Comparison of ENCODE assay signal across 17 cellular contexts in the genomic region with DNA sequence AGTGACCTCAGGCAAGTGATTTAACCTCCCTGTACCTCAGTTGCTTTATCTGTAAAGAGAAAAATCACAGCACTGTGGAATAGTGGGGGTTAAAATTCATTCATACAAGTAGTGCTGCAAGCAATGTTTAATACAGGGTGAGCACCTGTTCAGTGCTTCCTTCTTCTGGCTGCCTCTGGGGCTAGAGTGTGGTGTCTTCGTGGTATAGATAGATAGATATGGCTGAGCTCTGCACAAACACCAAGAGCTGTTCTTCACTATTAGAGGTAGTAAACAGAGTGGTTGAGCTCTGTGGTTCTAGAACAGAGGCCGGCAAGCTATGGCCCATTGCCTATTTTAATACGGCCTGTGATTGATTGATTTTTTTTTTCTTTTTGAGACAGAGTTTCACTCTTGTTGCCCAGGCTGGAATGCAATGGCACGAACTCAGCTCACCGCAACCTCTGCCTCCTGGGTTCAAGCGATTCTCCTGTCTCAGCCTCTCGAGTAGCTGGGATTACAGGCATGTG. TPM values are rescaled to one million over a fixed set of nuclear protein-coding genes. Genes with fewer than 3 reads are reported as not detected.
DNase-seq lines count a peak whose midpoint lies in the region; ATAC-seq and TF ChIP-seq lines count a peak whose summit lies in the region.
"Had no signal": no experiment of that assay in that cellular context is flagged by ENCODE, and none has a peak within 500 bp of the region (broad histone marks: within the 10 kb centered on the region; RNA-seq: fewer than 3 reads in every experiment).

No MANE protein-coding gene starts in this region.

- H3K36me3 ChIP-seq in CD4-positive, CD25-positive, alpha-beta regulatory T cell (ENCODE audit: control insufficient read depth, insufficient read depth, low read length): peaks cover 4% of the 10 kb centered on the region
- H3K36me3 ChIP-seq in HUES6 (ENCODE audit: control insufficient read depth, insufficient read depth, low read length) (peaks cover 4% of the 10 kb centered on the region; the same call in 1 of the 2 replicates), mammary epithelial cell (ENCODE audit: insufficient read depth, low read length) (no peaks in the 10 kb centered on the region), neural progenitor cell (no peaks in the 10 kb centered on the region), Peyer's patch (no peaks in the 10 kb centered on the region)

- peaks cover 11% of the 10 kb centered on the region for H3K36me3 Mint-ChIP-seq in CD4-positive, CD25-positive, alpha-beta regulatory T cell
- H3K36me3 Mint-ChIP-seq in neural progenitor cell: peaks cover 2% of the 10 kb centered on the region

- H4K20me1 ChIP-seq in mammary epithelial cell (ENCODE audit: insufficient read depth, low read length): no peaks in the 10 kb centered on the region
- peaks cover 20% of the 10 kb centered on the region for H4K20me1 ChIP-seq in neural progenitor cell (ENCODE audit: low read depth)

- peak in 2 of 3 donors; percentile 37 to 45 for DNase-seq in CD4-positive, CD25-positive, alpha-beta regulatory T cell
- no peak for DNase-seq in mammary epithelial cell
- no peak for DNase-seq in neural progenitor cell (ENCODE audit: low spot score)
- DNase-seq in NCI-H1048 (lab: John Stamatoyannopoulos, UW): no peak
- no peak for DNase-seq in SW480 (ENCODE audit: low spot score)
- DNase-seq in Peyer's patch: no peak
- DNase-seq: activated CD4-positive, alpha-beta T cell treated with anti-CD3 and anti-CD28 coated beads for 4 hours; esophagus squamous epithelium; heart left ventricle; NCI-H146; NCI-H226; NK-92 treated with Interleukin-12 subunit alpha and Interleukin-12 subunit beta, amount 100 ng/mL, for 24 hours; Right ventricle myocardium superior had no signal

- H3K4me3 ChIP-seq in CD4-positive, CD25-positive, alpha-beta regulatory T cell (ENCODE audit: low read depth, low read length): peak overlapping the region; percentile 66
- no peak overlapping the region for H3K4me3 ChIP-seq in HUES6 (ENCODE audit: low read depth, low read length)
- H3K4me3 ChIP-seq in mammary epithelial cell (replicated peaks in 1 of 3; ENCODE audit: insufficient read depth in 1 of 3, low read depth in 2 of 3, low read length in 3 of 3): no peak overlapping the region
- no peak overlapping the region for H3K4me3 ChIP-seq in neural progenitor cell
- H3K4me3 ChIP-seq in Peyer's patch: no peak overlapping the region
- H3K4me3 ChIP-seq: esophagus squamous epithelium, heart left ventricle had no signal

- ATAC-seq in CD4-positive, CD25-positive, alpha-beta regulatory T cell (ENCODE audit: low read depth in 2 of 2): peak; percentile 73 to 75
- no peak for ATAC-seq in GM21367 (IDR thresholded peaks at IDR 0.05; ENCODE audit: unreplicated experiment)
- ATAC-seq: heart left ventricle had no signal

- H3K9me3 ChIP-seq in CD4-positive, CD25-positive, alpha-beta regulatory T cell (ENCODE audit: control insufficient read depth in 2 of 2, low read length in 2 of 2): no peaks in the 10 kb centered on the region
- H3K9me3 ChIP-seq in HUES6 (ENCODE audit: control insufficient read depth, insufficient read depth, low read depth, low read length) (no peaks in the 10 kb centered on the region), mammary epithelial cell (replicated peaks; ENCODE audit: insufficient read depth, low read length) (no peaks in the 10 kb centered on the region), neural progenitor cell (ENCODE audit: low read depth) (no peaks in the 10 kb centered on the region), Peyer's patch (no peaks in the 10 kb centered on the region)
- H3K9me3 ChIP-seq: esophagus squamous epithelium, heart left ventricle had no signal

- dilution Hi-C loops in mammary epithelial cell (cut with HindIII; ENCODE audit: low sequenced_read_pairs): no loop called here

- H3K27me3 Mint-ChIP-seq in CD4-positive, CD25-positive, alpha-beta regulatory T cell: no peaks in the 10 kb centered on the region
- peaks cover 3% of the 10 kb centered on the region for H3K27me3 Mint-ChIP-seq in neural progenitor cell (ENCODE audit: insufficient read depth, low read depth)

- no peaks in the 10 kb centered on the region for H3K9me3 Mint-ChIP-seq in CD4-positive, CD25-positive, alpha-beta regulatory T cell
- H3K9me3 Mint-ChIP-seq in neural progenitor cell: no peaks in the 10 kb centered on the region
- H3K9me3 Mint-ChIP-seq: activated T-helper 1 cell treated with anti-CD3 and anti-CD28 coated beads, Interleukin-12 subunit alpha, Interleukin-12 subunit beta, Interleukin-2, Interleukin-4 antibody, amounts not matched to agents 30 ng/mL and 10 ng/mL and 1 ng/mL, durations not matched to agents 14 hours and 24 hours and 36 hours had no signal

- in situ Hi-C loops in mammary epithelial cell (cut with MboI; ENCODE audit: low sequenced_read_pairs in 2 of 2): no loop called here

- H3K4me1 ChIP-seq in CD4-positive, CD25-positive, alpha-beta regulatory T cell (ENCODE audit: control insufficient read depth, insufficient read depth, low read length, poor library complexity, severe bottlenecking): peaks cover 84% of the 10 kb centered on the region
- peaks cover 64% of the 10 kb centered on the region for H3K4me1 ChIP-seq in HUES6 (ENCODE audit: control insufficient read depth, insufficient read depth, low read length)
- H3K4me1 ChIP-seq in mammary epithelial cell (ENCODE audit: insufficient read depth, low read length): peaks cover 42% of the 10 kb centered on the region
- peaks cover 22% of the 10 kb centered on the region for H3K4me1 ChIP-seq in neural progenitor cell
- H3K4me1 ChIP-seq in Peyer's patch: peaks cover 0 to 40% (median 9%) of the 10 kb centered on the region in 4 donors

- peak overlapping the region; percentile 50 for H3K27ac ChIP-seq in CD4-positive, CD25-positive, alpha-beta regulatory T cell (ENCODE audit: insufficient read depth, low read length, poor library complexity, severe bottlenecking)
- H3K27ac ChIP-seq in HUES6 (ENCODE audit: low read depth, low read length): peak overlapping the region; percentile 87; the same call in 1 of the 2 replicates
- H3K27ac ChIP-seq in mammary epithelial cell (ENCODE audit: insufficient read depth, low read depth, low read length): peak overlapping the region; percentile 81
- no peak overlapping the region for H3K27ac ChIP-seq in neural progenitor cell
- no peak overlapping the region for H3K27ac ChIP-seq in Peyer's patch
- H3K27ac ChIP-seq: heart left ventricle had no signal

- no TSS peak for BruUV-seq in mammary epithelial cell (replicated peaks; lab: Mats Ljungman, UMichigan)

- H2AFZ ChIP-seq in mammary epithelial cell (ENCODE audit: low read depth, low read length) (no peak overlapping the region), neural progenitor cell (replicated peaks) (no peak overlapping the region)
- H2AFZ ChIP-seq: parathyroid adenoma had no signal

- intact Hi-C loops in mammary epithelial cell (cut with micrococcal nuclease): no loop called here

- no peaks in the 10 kb centered on the region for H3K27me3 ChIP-seq in CD4-positive, CD25-positive, alpha-beta regulatory T cell (ENCODE audit: control insufficient read depth, insufficient read depth, low read length)
- H3K27me3 ChIP-seq in HUES6 (ENCODE audit: control insufficient read depth, insufficient read depth, low read length) (no peaks in the 10 kb centered on the region), mammary epithelial cell (ENCODE audit: insufficient read depth, low read length) (no peaks in the 10 kb centered on the region), neural progenitor cell (no peaks in the 10 kb centered on the region), Peyer's patch (no peaks in the 10 kb centered on the region)
- H3K27me3 ChIP-seq: esophagus squamous epithelium, heart left ventricle had no signal

- H3K4me2 ChIP-seq in mammary epithelial cell (ENCODE audit: insufficient read depth, low read depth, low read length): no peak overlapping the region
- H3K4me2 ChIP-seq in neural progenitor cell: no peak overlapping the region

- CTCF ChIA-PET in mammary epithelial cell (lab: Charles Lee; ENCODE audit: low non-redundant PET): no interaction called here

- peak overlapping the region; percentile 70 to 76 (median 73) for H3K27ac Mint-ChIP-seq in CD4-positive, CD25-positive, alpha-beta regulatory T cell
- H3K27ac Mint-ChIP-seq in neural progenitor cell: peak overlapping the region; percentile 12
- H3K27ac Mint-ChIP-seq: activated T-helper 1 cell treated with anti-CD3 and anti-CD28 coated beads, Interleukin-12 subunit alpha, Interleukin-12 subunit beta, Interleukin-2, Interleukin-4 antibody, amounts not matched to agents 30 ng/mL and 10 ng/mL and 1 ng/mL, durations not matched to agents 14 hours and 24 hours and 36 hours had no signal

- peaks cover 74% of the 10 kb centered on the region for H3K79me2 ChIP-seq in mammary epithelial cell (ENCODE audit: insufficient read depth, low read length)
- peaks cover 21% of the 10 kb centered on the region for H3K79me2 ChIP-seq in neural progenitor cell (ENCODE audit: low read depth)

- H3F3A ChIP-seq in neural progenitor cell (ENCODE audit: low read depth): peaks cover 19% of the 10 kb centered on the region

- TF ChIP-seq POLR2A in Peyer's patch (IDR thresholded peaks at IDR 0.05): no peak

- peak overlapping the region; percentile 26 to 74 (median 44) for H3K4me3 Mint-ChIP-seq in CD4-positive, CD25-positive, alpha-beta regulatory T cell
- H3K4me3 Mint-ChIP-seq in neural progenitor cell: no peak overlapping the region
- H3K4me3 Mint-ChIP-seq: activated T-helper 1 cell treated with anti-CD3 and anti-CD28 coated beads, Interleukin-12 subunit alpha, Interleukin-12 subunit beta, Interleukin-2, Interleukin-4 antibody, amounts not matched to agents 30 ng/mL and 10 ng/mL and 1 ng/mL, durations not matched to agents 14 hours and 24 hours and 36 hours had no signal

- H3K9ac ChIP-seq in HUES6 (ENCODE audit: low read length): no peak overlapping the region
- H3K9ac ChIP-seq in mammary epithelial cell (ENCODE audit: insufficient read depth, low read length): no peak overlapping the region
- H3K9ac ChIP-seq in neural progenitor cell: no peak overlapping the region
- H3K9ac ChIP-seq: parathyroid adenoma had no signal

- H3K4me1 Mint-ChIP-seq in CD4-positive, CD25-positive, alpha-beta regulatory T cell: peaks cover 25 to 90% (median 61%) of the 10 kb centered on the region in 4 donors
- peaks cover 41% of the 10 kb centered on the region for H3K4me1 Mint-ChIP-seq in neural progenitor cell

- TF ChIP-seq CTCF in mammary epithelial cell (conservative IDR thresholded peaks at IDR 0.05 in 1 of 2, IDR thresholded peaks at IDR 0.05 in 1 of 2; ENCODE audit: extremely low read depth in 1 of 2, insufficient read depth in 1 of 2, low read depth in 1 of 2, low read length in 2 of 2): no peak
- no peak for TF ChIP-seq CTCF in neural progenitor cell (IDR thresholded peaks at IDR 0.05)
- TF ChIP-seq CTCF in Peyer's patch (IDR thresholded peaks at IDR 0.05): no peak

- 92% methylated on average over 7 of the region's 7 CpGs for WGBS in mammary epithelial cell (ENCODE audit: low coverage, missing lambda C conversion rate)

RNA-seq across cellular contexts. Expression of gene LIMK2, which starts 32.9 kb away (rescaled TPM):
- total RNA-seq in CD4-positive, CD25-positive, alpha-beta regulatory T cell: 42.4 TPM
- polyA plus RNA-seq in CD4-positive, CD25-positive, alpha-beta regulatory T cell: 10 to 100 TPM; 22.4 to 33.2 (median 24.9) TPM
- total RNA-seq in mammary epithelial cell (100 to 1,000 TPM; 176 to 484 TPM), neural progenitor cell (ENCODE audit: low replicate concordance) (28.1 and 45.8 TPM in 2 replicates), Peyer's patch (100 to 1,000 TPM; 106 to 256 (median 139) TPM)
- 25.9 TPM for polyA plus RNA-seq in mammary epithelial cell
- polyA minus RNA-seq in mammary epithelial cell: 123 TPM

RNA-seq across cellular contexts. Expression of gene PIK3IP1, which starts 47.3 kb away (rescaled TPM):
- total RNA-seq in CD4-positive, CD25-positive, alpha-beta regulatory T cell: 534 TPM
- polyA plus RNA-seq in CD4-positive, CD25-positive, alpha-beta regulatory T cell: 100 to 1,000 TPM; 425 to 700 (median 557) TPM
- total RNA-seq in mammary epithelial cell (10 to 100 TPM in 1 of 2 donors, 1 to 10 TPM in 1; 2.9 to 14.2 TPM), neural progenitor cell (ENCODE audit: low replicate concordance) (4.5 and 4.7 TPM in 2 replicates), Peyer's patch (10 to 100 TPM; 23.7 to 60.2 (median 30.7) TPM)
- 2.8 TPM for polyA plus RNA-seq in mammary epithelial cell
- polyA minus RNA-seq in mammary epithelial cell: 0.31 TPM

Comparison
In these comparisons a context has a peak if more than half of its experiments do, and no peak if none do; other contexts are left out.
1. DNase-seq: peak in CD4-positive, CD25-positive, alpha-beta regulatory T cell (2 of 3); none in mammary epithelial cell (single experiment), neural progenitor cell (single experiment), NCI-H1048 (single experiment), SW480 (single experiment) and Peyer's patch (0 of 3).
2. H3K27ac ChIP-seq: peak in CD4-positive, CD25-positive, alpha-beta regulatory T cell (single experiment), HUES6 (single experiment) and mammary epithelial cell (single experiment); none in neural progenitor cell (single experiment) and Peyer's patch (0 of 4).